Comparison of ENCODE assay signal across 9 cellular contexts in the genomic region with DNA sequence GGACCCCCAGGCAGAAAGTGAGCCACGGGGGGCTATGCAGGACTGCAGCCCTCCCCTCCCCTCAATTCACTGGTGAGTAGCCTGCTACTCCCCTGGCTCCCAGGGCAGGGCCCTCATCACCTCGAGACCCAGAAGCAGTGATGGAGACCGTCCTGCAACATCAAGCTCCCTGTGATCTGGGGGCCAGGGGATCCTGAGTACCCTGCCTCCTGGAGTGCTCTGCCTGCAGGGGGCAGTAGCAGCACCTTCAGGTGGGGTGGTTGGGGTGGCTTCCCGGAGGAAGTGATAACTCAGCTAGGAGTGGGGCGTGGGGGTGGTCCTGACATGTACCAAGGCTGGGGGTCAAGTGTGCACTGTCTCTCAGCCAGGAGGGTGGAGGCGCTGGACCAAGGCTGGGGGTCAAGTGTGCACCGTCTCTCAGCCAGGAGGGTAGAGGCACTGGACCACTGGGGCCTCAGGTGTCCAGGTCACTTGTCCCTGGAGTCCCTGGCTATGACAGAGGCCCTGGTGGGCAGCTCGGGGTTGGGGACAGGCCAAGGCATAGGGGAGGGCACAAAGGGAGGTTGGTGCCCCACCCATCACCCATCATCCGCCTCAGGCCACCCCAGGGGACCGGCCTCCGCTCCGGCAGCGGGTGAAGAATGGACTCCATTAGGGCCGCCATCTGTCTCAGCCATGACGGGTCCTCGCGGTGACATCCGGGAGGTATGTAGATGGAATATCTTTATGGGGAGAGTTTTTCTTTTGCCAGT. TPM values are rescaled to one million over a fixed set of nuclear protein-coding genes. Genes with fewer than 3 reads are reported as not detected.
DNase-seq lines count a peak whose midpoint lies in the region; ATAC-seq, FAIRE-seq and TF ChIP-seq lines count a peak whose summit lies in the region.
"Had no signal": no experiment of that assay in that cellular context is flagged by ENCODE, and none has a peak within 500 bp of the region (broad histone marks: within the 10 kb centered on the region; RNA-seq: fewer than 3 reads in every experiment).

No MANE protein-coding gene starts in this region.

- POLR2A ChIA-PET in IMR-90 (lab: Charles Lee; ENCODE audit: unreplicated experiment): no interaction called here

- H3K4ac ChIP-seq in IMR-90 (ENCODE audit: low read depth, low read length): no peak overlapping the region

- H4K8ac ChIP-seq in IMR-90 (ENCODE audit: low read depth in 2 of 2, low read length in 2 of 2): no peak overlapping the region

- ATAC-seq in IMR-90 (ENCODE audit: low read depth) (no peak), HG02852 (IDR thresholded peaks at IDR 0.05; ENCODE audit: unreplicated experiment) (no peak), GM19452 (IDR thresholded peaks at IDR 0.05; ENCODE audit: unreplicated experiment) (no peak), left cardiac atrium (no peak)

- no peak overlapping the region for H3K18ac ChIP-seq in IMR-90 (ENCODE audit: low read depth, low read length)

- no peaks in the 10 kb centered on the region for H3K79me2 ChIP-seq in astrocyte (ENCODE audit: insufficient read depth, low read length)

- H3K9me3 Mint-ChIP-seq in astrocyte (ENCODE audit: unreplicated experiment) (no peaks in the 10 kb centered on the region), osteocyte (ENCODE audit: unreplicated experiment) (no peaks in the 10 kb centered on the region)

- no peaks in the 10 kb centered on the region for H4K20me1 ChIP-seq in IMR-90 (ENCODE audit: insufficient read depth, low read length)
- H4K20me1 ChIP-seq in astrocyte (ENCODE audit: insufficient read depth, low read length): no peaks in the 10 kb centered on the region

- no peak overlapping the region for H3K56ac ChIP-seq in IMR-90 (ENCODE audit: extremely low read depth, insufficient read depth, low read length)

- TF ChIP-seq RAD21 in IMR-90 (IDR thresholded peaks at IDR 0.05; ENCODE audit: low read length): no peak

- CTCF ChIA-PET in IMR-90 (lab: Yijun Ruan, JAX): no interaction called here

- H4K91ac ChIP-seq in IMR-90 (ENCODE audit: insufficient read depth, low read depth, low read length): no peak overlapping the region

- H3K4me1 ChIP-seq in IMR-90 (ENCODE audit: control insufficient read depth, insufficient read depth, low read length) (no peaks in the 10 kb centered on the region), astrocyte (ENCODE audit: insufficient read depth, low read length) (no peaks in the 10 kb centered on the region)

- in situ Hi-C loops in IMR-90 (cut with MboI; ENCODE audit: low sequenced_read_pairs): no loop called here

- H3K23ac ChIP-seq in IMR-90 (ENCODE audit: low read depth, low read length): no peak overlapping the region

- H3K4me2 ChIP-seq in IMR-90 (ENCODE audit: low read depth, low read length) (no peak overlapping the region), astrocyte (ENCODE audit: low read length) (no peak overlapping the region)

- H3K27me3 Mint-ChIP-seq in astrocyte (ENCODE audit: low read depth, unreplicated experiment) (peaks cover 25% of the 10 kb centered on the region), osteocyte (ENCODE audit: unreplicated experiment) (peaks cover 8% of the 10 kb centered on the region)

- no peaks in the 10 kb centered on the region for H3K36me3 Mint-ChIP-seq in astrocyte (ENCODE audit: low read depth, unreplicated experiment)
- H3K36me3 Mint-ChIP-seq in osteocyte (ENCODE audit: unreplicated experiment): no peaks in the 10 kb centered on the region

- H3K27me3 ChIP-seq in IMR-90 (ENCODE audit: control insufficient read depth, insufficient read depth, low read length) (peaks cover 6% of the 10 kb centered on the region), astrocyte (ENCODE audit: insufficient read depth, low read length) (no peaks in the 10 kb centered on the region)

- H3K4me3 ChIP-seq in IMR-90 (ENCODE audit: insufficient read depth, low read depth, low read length): no peak overlapping the region
- no peak overlapping the region for H3K4me3 ChIP-seq in astrocyte (ENCODE audit: insufficient read depth, low read depth, low read length)
- H3K4me3 ChIP-seq: coronary artery had no signal

- H3K9me1 ChIP-seq in IMR-90 (ENCODE audit: insufficient read depth, low read length): 0 out of 2 replicates have a peak, but pooled peaks cover 2% of the 10 kb centered on the region

- H3K4me3 Mint-ChIP-seq in astrocyte (ENCODE audit: unreplicated experiment): no peak overlapping the region
- H3K4me3 Mint-ChIP-seq in osteocyte (ENCODE audit: unreplicated experiment): no peak overlapping the region

- no peak for FAIRE-seq in astrocyte (lab: Jason Lieb, UNC)

- H2BK20ac ChIP-seq in IMR-90 (ENCODE audit: low read depth, low read length): no peak overlapping the region

- no peak overlapping the region for H3K14ac ChIP-seq in IMR-90 (replicated peaks; ENCODE audit: low read depth, low read length)

- H3K9me3 ChIP-seq in IMR-90 (ENCODE audit: control insufficient read depth, insufficient read depth, low read length) (no peaks in the 10 kb centered on the region), astrocyte (ENCODE audit: insufficient read depth, low read depth, low read length) (no peaks in the 10 kb centered on the region)

- H3K27ac Mint-ChIP-seq in astrocyte (ENCODE audit: unreplicated experiment) (no peak overlapping the region), osteocyte (ENCODE audit: unreplicated experiment) (no peak overlapping the region)

- no peak overlapping the region for H2AK5ac ChIP-seq in IMR-90 (ENCODE audit: low read depth, low read length)

- no peak for TF ChIP-seq POLR2A in IMR-90 (IDR thresholded peaks at IDR 0.05; ENCODE audit: low read depth, low read length)

- H2AK9ac ChIP-seq in IMR-90 (replicated peaks; ENCODE audit: low read depth, low read length, poor library complexity): no peak overlapping the region

- no TSS peak for BruUV-seq in IMR-90 (replicated peaks; lab: Mats Ljungman, UMichigan)

- dilution Hi-C loops in IMR-90 (cut with HindIII; ENCODE audit: low sequenced_read_pairs, unreplicated experiment): no loop called here

- no peak overlapping the region for H2BK15ac ChIP-seq in IMR-90 (ENCODE audit: low read depth, low read length)

- no peaks in the 10 kb centered on the region for H3K79me1 ChIP-seq in IMR-90 (ENCODE audit: low read depth in 1 of 2, low read length in 2 of 2)

- DNase-seq in NCI-H82 (lab: John Stamatoyannopoulos, UW): peak; percentile 7
- DNase-seq in NCI-H82 treated with DMSO at 0.1 percent for 48 hours (lab: John Stamatoyannopoulos, UW; ENCODE audit: unreplicated experiment): no peak
- DNase-seq in IMR-90: no peak
- no peak for DNase-seq in astrocyte (ENCODE audit: low read depth)
- no peak for DNase-seq in osteocyte (ENCODE audit: extremely low spot score, unreplicated experiment)
- no peak for DNase-seq in left cardiac atrium

- intact Hi-C loops in IMR-90 (cut with micrococcal nuclease): no loop called here
- intact Hi-C loops in left cardiac atrium (cut with DNase I): no loop called here

- H3K36me3 ChIP-seq in IMR-90 (ENCODE audit: control insufficient read depth, insufficient read depth, low read length) (no peaks in the 10 kb centered on the region), astrocyte (ENCODE audit: insufficient read depth, low read length) (no peaks in the 10 kb centered on the region)

- H3K9ac ChIP-seq in IMR-90 (ENCODE audit: low read depth, low read length): no peak overlapping the region
- no peak overlapping the region for H3K9ac ChIP-seq in astrocyte (ENCODE audit: low read length)

- H2AFZ ChIP-seq in IMR-90 (replicated peaks; ENCODE audit: low read length, poor library complexity) (no peak overlapping the region), astrocyte (ENCODE audit: low read depth, low read length) (no peak overlapping the region)

- no peak overlapping the region for H2BK5ac ChIP-seq in IMR-90 (ENCODE audit: low read depth, low read length, poor library complexity, severe bottlenecking)

- H2BK120ac ChIP-seq in IMR-90 (ENCODE audit: low read depth, low read length): no peak overlapping the region

- no peak overlapping the region for H4K5ac ChIP-seq in IMR-90 (ENCODE audit: low read depth, low read length)

- TF ChIP-seq CTCF in IMR-90 (conservative IDR thresholded peaks at IDR 0.05; ENCODE audit: low read depth, low read length) (peak; percentile 4; the same call in 1 of the 2 replicates), astrocyte (IDR thresholded peaks at IDR 0.05; ENCODE audit: insufficient read depth, low read depth, low read length) (peak; percentile 7), osteocyte (IDR thresholded peaks at IDR 0.05) (peak; percentile 17)

- H3K27ac ChIP-seq in IMR-90 (ENCODE audit: insufficient read depth, low read length): no peak overlapping the region
- H3K27ac ChIP-seq in astrocyte (ENCODE audit: low read depth, low read length): no peak overlapping the region
- H3K27ac ChIP-seq: coronary artery had no signal

- 76% methylated on average over 3 of the region's 18 CpGs; no CpG with 5 or more reads in 1 of the 2 experiments for WGBS in IMR-90 (ENCODE audit: extremely low coverage in 2 of 2, insufficient read length in 1 of 2), 2 experiments

- H3K4me1 Mint-ChIP-seq in astrocyte (ENCODE audit: low read depth, unreplicated experiment): no peaks in the 10 kb centered on the region
- H3K4me1 Mint-ChIP-seq in osteocyte (ENCODE audit: unreplicated experiment): no peaks in the 10 kb centered on the region

TF ChIP-seq in IMR-90, 13 proteins besides CTCF, POLR2A, EP300 and RAD21 (continues in another document):
- TF ChIP-seq FOS (IDR thresholded peaks at IDR 0.05; ENCODE audit: low read depth, low read length) (no peak), NFE2L2 (IDR thresholded peaks at IDR 0.05; ENCODE audit: low read depth, low read length) (no peak), RFX5 (IDR thresholded peaks at IDR 0.05; ENCODE audit: low read depth, low read length) (no peak), CHD1 (IDR thresholded peaks at IDR 0.05; ENCODE audit: low read depth, low read length) (no peak), MAZ (IDR thresholded peaks at IDR 0.05; ENCODE audit: borderline replicate concordance, low read depth, low read length) (no peak), BHLHE40 (IDR thresholded peaks at IDR 0.05; ENCODE audit: low read depth, low read length) (no peak), RCOR1 (IDR thresholded peaks at IDR 0.05; ENCODE audit: insufficient replicate concordance, low read length) (no peak)
- TF ChIP-seq, protein P1, sequence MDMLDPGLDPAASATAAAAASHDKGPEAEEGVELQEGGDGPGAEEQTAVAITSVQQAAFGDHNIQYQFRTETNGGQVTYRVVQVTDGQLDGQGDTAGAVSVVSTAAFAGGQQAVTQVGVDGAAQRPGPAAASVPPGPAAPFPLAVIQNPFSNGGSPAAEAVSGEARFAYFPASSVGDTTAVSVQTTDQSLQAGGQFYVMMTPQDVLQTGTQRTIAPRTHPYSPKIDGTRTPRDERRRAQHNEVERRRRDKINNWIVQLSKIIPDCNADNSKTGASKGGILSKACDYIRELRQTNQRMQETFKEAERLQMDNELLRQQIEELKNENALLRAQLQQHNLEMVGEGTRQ (IDR thresholded peaks at IDR 0.05; ENCODE audit: low read depth, low read length): no peak

RNA-seq across cellular contexts. Expression of a gene that starts 9.4 kb away (rescaled TPM):
- total RNA-seq in IMR-90 (2012; rRNA removed) (0.18 and 0.28 TPM in 2 replicates), astrocyte (1.9 and 2.9 TPM in 2 replicates), osteocyte (1.5 and 2.1 TPM in 2 replicates), left cardiac atrium (1 to 10 TPM; 1.4 to 1.8 TPM)
- 0.94 and 1.2 TPM in 2 replicates for polyA plus RNA-seq in IMR-90 (2012; rRNA removed)
- 0.74 and 1.8 TPM in 2 replicates for polyA plus RNA-seq in IMR-90 (2012; cell fraction: cytosol; rRNA removed)
- polyA plus RNA-seq in IMR-90 (2012; cell fraction: nucleus; rRNA removed; ENCODE audit: low replicate concordance): 0.83 and 1.5 TPM in 2 replicates
